In genomic region chr10:76563286-76563685, GRCh38 we compare ENCODE assay signal across 33 cellular contexts.
"Had no signal": no experiment of that assay in that cellular context is flagged by ENCODE, and none has a peak within 500 bp of the region (broad histone marks: within the 10 kb centered on the region; RNA-seq: fewer than 3 reads in every experiment).

No MANE protein-coding gene starts in this region.

- H3K4me3 ChIP-seq: adrenal gland, body of pancreas, breast epithelium had no signal

- H3K9me3 ChIP-seq: adrenal gland, body of pancreas, breast epithelium had no signal

- H3K36me3 ChIP-seq: adrenal gland, brain microvascular endothelial cell, breast epithelium had no signal

- DNase-seq: activated B cell treated with CpG ODN at 0.5 μM for 24 hours; activated CD4-positive, alpha-beta memory T cell treated with anti-CD3 and anti-CD28 coated beads for 36 hours; activated CD4-positive, alpha-beta T cell treated with anti-CD3 and anti-CD28 coated beads for 4 hours; activated CD4-positive, alpha-beta T cell treated with anti-CD3 and anti-CD28 coated beads, Interleukin-2, amount 10 ng/mL, durations not matched to agents 24 days and 14 days; activated CD4-positive, alpha-beta T cell treated with anti-CD3 and anti-CD28 coated beads, Interleukin-2, amount 50 U/mL, for 1 hour; activated CD4-positive, alpha-beta T cell treated with anti-CD3 and anti-CD28 coated beads, Interleukin-2, amount 50 U/mL, for 4 hours; activated CD4-positive, CD25-positive, alpha-beta regulatory T cell treated with anti-CD3 and anti-CD28 coated beads, Interleukin-2, amount 50 U/mL, for 72 hours; activated CD8-positive, alpha-beta memory T cell treated with anti-CD3 and anti-CD28 coated beads, Interleukin-2, amount 50 U/mL, for 4 hours; activated CD8-positive, alpha-beta T cell treated with anti-CD3 and anti-CD28 coated beads for 36 hours; activated gamma-delta T cell treated with Interleukin-2 at 50 U/mL for 16 hours; activated naive CD4-positive, alpha-beta T cell; activated naive CD4-positive, alpha-beta T cell treated with anti-CD3 and anti-CD28 coated beads for 36 hours; activated naive CD4-positive, alpha-beta T cell treated with anti-CD3 and anti-CD28 coated beads, Interleukin-2, amount 50 U/mL, for 16 hours; activated naive CD8-positive, alpha-beta T cell treated with anti-CD3 and anti-CD28 coated beads for 36 hours; activated T-cell treated with anti-CD3 and anti-CD28 coated beads for 4 hours; activated T-cell treated with anti-CD3 and anti-CD28 coated beads, Interleukin-2, amount 50 U/mL, for 1 hour; activated T-cell treated with anti-CD3 and anti-CD28 coated beads, Interleukin-2, amount 50 U/mL, for 4 hours; activated T-cell treated with anti-CD3 and anti-CD28 coated beads, Interleukin-2, amount 50 U/mL, for 72 hours; adrenal gland; amniotic stem cell; aorta; body of pancreas; brain microvascular endothelial cell; central memory CD4-positive, alpha-beta T cell; T-helper 1 cell; T-helper 2 cell; T-helper 9 cell had no signal

- H3K27me3 ChIP-seq: adrenal gland, body of pancreas, brain microvascular endothelial cell, breast epithelium had no signal

- H3K4me1 ChIP-seq: breast epithelium had no signal

- H3K27ac ChIP-seq: adrenal gland, body of pancreas, brain microvascular endothelial cell, breast epithelium, VCaP had no signal

- ATAC-seq: activated CD8-positive, alpha-beta T cell treated with anti-CD3 and anti-CD28 coated beads for 36 hours; activated naive CD4-positive, alpha-beta T cell treated with anti-CD3 and anti-CD28 coated beads, Interleukin-2, amount 50 U/mL, for 72 hours; activated T-cell treated with anti-CD3 and anti-CD28 coated beads, Interleukin-2, amount 50 U/mL, for 4 hours; activated T-cell treated with anti-CD3 and anti-CD28 coated beads, Interleukin-2, amount 50 U/mL, for 72 hours; activated T-helper 17 cell treated with anti-CD3 and anti-CD28 coated beads, Interleukin-2, amount 50 U/mL, for 72 hours; body of pancreas had no signal

- FAIRE-seq: astrocyte, TTC549 had no signal
